11 cellular contexts compared by ENCODE assay signal in genomic region chr12:108840605-108841328, GRCh38. TPM values are rescaled to one million over a fixed set of nuclear protein-coding genes. Genes with fewer than 3 reads are reported as not detected.
DNase-seq lines count a peak whose midpoint lies in the region; ATAC-seq, FAIRE-seq and TF ChIP-seq lines count a peak whose summit lies in the region.
"Had no signal": no experiment of that assay in that cellular context is flagged by ENCODE, and none has a peak within 500 bp of the region (broad histone marks: within the 10 kb centered on the region; RNA-seq: fewer than 3 reads in every experiment).

No MANE protein-coding gene starts in this region.

- H3K4me3 Mint-ChIP-seq in endothelial cell (ENCODE audit: unreplicated experiment) = no peak overlapping the region

- no peak for TF ChIP-seq EP300 in ovary (IDR thresholded peaks at IDR 0.05)

- TF ChIP-seq POLR2A in Peyer's patch (IDR thresholded peaks at IDR 0.05) (no peak), prostate gland (IDR thresholded peaks at IDR 0.05) (no peak), ovary (IDR thresholded peaks at IDR 0.05) (no peak)

- FAIRE-seq in D721Med (lab: Jason Lieb, UNC) = no peak
- FAIRE-seq: endometrium had no signal

- H3K36me3 ChIP-seq in Peyer's patch (peaks cover 0 to 15% (median 0%) of the 10 kb centered on the region in 3 donors), prostate gland (no peaks in the 10 kb centered on the region), ovary (no peaks in the 10 kb centered on the region)

- H3K27ac Mint-ChIP-seq in endothelial cell (ENCODE audit: unreplicated experiment) = peak overlapping the region; percentile 54

- H3K9me3 ChIP-seq in Peyer's patch (no peaks in the 10 kb centered on the region), prostate gland (no peaks in the 10 kb centered on the region), ovary (no peaks in the 10 kb centered on the region)

- peak overlapping the region in 3 of 4 donors; percentile 7 to 79 (median 55) for H3K27ac ChIP-seq in Peyer's patch
- peak overlapping the region; percentile 81 for H3K27ac ChIP-seq in prostate gland
- H3K27ac ChIP-seq in ovary = peak overlapping the region in 1 of 2 donors; percentile 7

- ATAC-seq in HG02763 (IDR thresholded peaks at IDR 0.05; ENCODE audit: unreplicated experiment) (no peak), GM21360 (IDR thresholded peaks at IDR 0.05; ENCODE audit: unreplicated experiment) (no peak)

- H3K36me3 Mint-ChIP-seq in endothelial cell (ENCODE audit: low read depth, unreplicated experiment) = peaks cover 56% of the 10 kb centered on the region

- H3K4me1 ChIP-seq in Peyer's patch (peaks cover 0 to 18% (median 2%) of the 10 kb centered on the region in 4 donors), prostate gland (replicated peaks) (no peaks in the 10 kb centered on the region), ovary (ENCODE audit: insufficient read depth) (peaks cover 21% of the 10 kb centered on the region)

- no peaks in the 10 kb centered on the region for H3K9me3 Mint-ChIP-seq in endothelial cell (ENCODE audit: unreplicated experiment)

- H3K4me3 ChIP-seq in Peyer's patch (no peak overlapping the region), prostate gland (no peak overlapping the region), ovary (no peak overlapping the region)

- H3K27me3 ChIP-seq in Peyer's patch (no peaks in the 10 kb centered on the region), prostate gland (replicated peaks; ENCODE audit: insufficient read depth) (no peaks in the 10 kb centered on the region), ovary (no peaks in the 10 kb centered on the region)

- H3K27me3 Mint-ChIP-seq in endothelial cell (ENCODE audit: unreplicated experiment) = no peaks in the 10 kb centered on the region

- DNase-seq in D721Med (ENCODE audit: insufficient read length, low spot score) (peak; percentile 60), Peyer's patch (no peak), endothelial cell (ENCODE audit: low spot score) (no peak), prostate gland (ENCODE audit: low spot score) (no peak), NCI-H1417 (lab: John Stamatoyannopoulos, UW) (no peak), ovary (no peak)
- DNase-seq: activated CD4-positive, alpha-beta T cell treated with anti-CD3 and anti-CD28 coated beads for 4 hours; NCI-H2227 treated with DMSO at 0.1 percent for 48 hours had no signal

- intact Hi-C loops in prostate gland (cut with DNase I) (no loop called here), ovary (cut with DNase I) (no loop called here)

- peaks cover 61% of the 10 kb centered on the region for H3K4me1 Mint-ChIP-seq in endothelial cell (ENCODE audit: unreplicated experiment)

- TF ChIP-seq CTCF in D721Med (IDR thresholded peaks at IDR 0.05; ENCODE audit: insufficient read depth, missing control alignments) (no peak), Peyer's patch (IDR thresholded peaks at IDR 0.05) (no peak), endothelial cell (IDR thresholded peaks at IDR 0.05; ENCODE audit: unreplicated experiment) (no peak), prostate gland (IDR thresholded peaks at IDR 0.05) (no peak), ovary (IDR thresholded peaks at IDR 0.05) (no peak)

- 77% methylated on average over 20 of the region's 20 CpGs for WGBS in prostate gland
- WGBS in ovary, 3 donors = 43 to 52% (median 44%) methylated on average over 20 of the region's 20 CpGs

RNA-seq across cellular contexts. Expression of gene SSH1, which starts 16.6 kb away (rescaled TPM):
- total RNA-seq in Peyer's patch = 10 to 100 TPM; 11.6 to 35.5 (median 23.3) TPM
- total RNA-seq in endothelial cell (ENCODE audit: unreplicated experiment) = 67.5 TPM
- 10 to 100 TPM; 11.0 to 37.2 TPM for total RNA-seq in prostate gland
- 10 to 100 TPM in 6 of 7 donors, 1 to 10 TPM in 1; 8.0 to 38.3 (median 35.1) TPM for total RNA-seq in ovary
- 10 to 100 TPM in 1 of 2 donors, 1 to 10 TPM in 1; 7.3 to 15.4 TPM for polyA plus RNA-seq in ovary

RNA-seq across cellular contexts. Expression of gene DAO, which starts 39.1 kb away (rescaled TPM):
- total RNA-seq in Peyer's patch = 1 to 10 TPM in 1 of 4 donors, not detected in 3; 1.2 TPM
- total RNA-seq in endothelial cell (ENCODE audit: unreplicated experiment) = 0.41 TPM
- not detected for total RNA-seq in prostate gland
- total RNA-seq in ovary = not detected
- not detected for polyA plus RNA-seq in ovary
